ENCODE assay signal across 16 cellular contexts in genomic region chr4:142690764-142691163, GRCh38.
DNase-seq lines count a peak whose midpoint lies in the region; ATAC-seq, FAIRE-seq and TF ChIP-seq lines count a peak whose summit lies in the region.
"Had no signal": no experiment of that assay in that cellular context is flagged by ENCODE, and none has a peak within 500 bp of the region (broad histone marks: within the 10 kb centered on the region; RNA-seq: fewer than 3 reads in every experiment).

No MANE protein-coding gene starts in this region.

- H3F3A ChIP-seq in neural progenitor cell (ENCODE audit: low read depth) = no peaks in the 10 kb centered on the region

- H2AFZ ChIP-seq in DND-41 (ENCODE audit: low read depth, low read length) (no peak overlapping the region), neural progenitor cell (replicated peaks) (no peak overlapping the region)
- H2AFZ ChIP-seq: GM23338 had no signal

- CTCF ChIA-PET in A549 (lab: Yijun Ruan, JAX) = interaction anchor here (0.6 kb wide), 1 partner anchor 66 kb away, joined by 3 read pairs; no protein-coding TSS in a partner anchor

- TF ChIP-seq POLR2A in A549 (IDR thresholded peaks at IDR 0.05; ENCODE audit: low read length) = no peak
- no peak for TF ChIP-seq POLR2A in adrenal gland (IDR thresholded peaks at IDR 0.05)

- H3K9me3 Mint-ChIP-seq in brain = peaks cover 0 to 3% (median 0%) of the 10 kb centered on the region in 5 experiments
- H3K9me3 Mint-ChIP-seq in neural progenitor cell = no peaks in the 10 kb centered on the region
- no peaks in the 10 kb centered on the region for H3K9me3 Mint-ChIP-seq in endothelial cell (ENCODE audit: unreplicated experiment)
- H3K9me3 Mint-ChIP-seq: GM23338 had no signal

- TF ChIP-seq RAD21 in A549 (conservative IDR thresholded peaks at IDR 0.05 in 1 of 2, IDR thresholded peaks at IDR 0.05 in 1 of 2) = no peak

- no peaks in the 10 kb centered on the region for H4K20me1 ChIP-seq in DND-41 (ENCODE audit: insufficient read depth, low read length)
- H4K20me1 ChIP-seq in neural progenitor cell (ENCODE audit: low read depth) = no peaks in the 10 kb centered on the region

- H3K4me3 Mint-ChIP-seq in brain (no peak overlapping the region), neural progenitor cell (peak overlapping the region; percentile 55), endothelial cell (ENCODE audit: unreplicated experiment) (no peak overlapping the region)
- H3K4me3 Mint-ChIP-seq: CD4-positive, alpha-beta memory T cell; GM23338 had no signal

- H3K4me1 ChIP-seq in A549 (no peaks in the 10 kb centered on the region), DND-41 (ENCODE audit: insufficient read depth, low read length) (peaks cover 53% of the 10 kb centered on the region), neural progenitor cell (peaks cover 11% of the 10 kb centered on the region), adrenal gland (replicated peaks in 1 of 2) (no peaks in the 10 kb centered on the region), lower lobe of right lung (no peaks in the 10 kb centered on the region)

- H3K9me3 ChIP-seq in A549 (no peaks in the 10 kb centered on the region), DND-41 (ENCODE audit: insufficient read depth, low read length, severe bottlenecking) (no peaks in the 10 kb centered on the region), neural progenitor cell (ENCODE audit: low read depth) (no peaks in the 10 kb centered on the region), adrenal gland (replicated peaks in 1 of 3) (no peaks in the 10 kb centered on the region), lower lobe of right lung (no peaks in the 10 kb centered on the region)

- H3K36me3 ChIP-seq in DND-41 (ENCODE audit: insufficient read depth, low read length) = no peaks in the 10 kb centered on the region
- H3K36me3 ChIP-seq in neural progenitor cell = no peaks in the 10 kb centered on the region
- H3K36me3 ChIP-seq in adrenal gland (replicated peaks in 1 of 2) = no peaks in the 10 kb centered on the region
- H3K36me3 ChIP-seq in lower lobe of right lung = no peaks in the 10 kb centered on the region

- H3K27ac Mint-ChIP-seq in brain (peak overlapping the region in 3 of 5 experiments; percentile 24 to 51 (median 50)), neural progenitor cell (peak overlapping the region; percentile 95), endothelial cell (ENCODE audit: unreplicated experiment) (no peak overlapping the region)
- H3K27ac Mint-ChIP-seq: GM23338 had no signal

- H3K27me3 ChIP-seq in DND-41 (ENCODE audit: insufficient read depth, low read length, poor library complexity) = no peaks in the 10 kb centered on the region
- H3K27me3 ChIP-seq in neural progenitor cell = no peaks in the 10 kb centered on the region
- H3K27me3 ChIP-seq in adrenal gland = no peaks in the 10 kb centered on the region
- H3K27me3 ChIP-seq in lower lobe of right lung (ENCODE audit: low read depth) = no peaks in the 10 kb centered on the region

- 80% methylated on average over 3 of the region's 3 CpGs for WGBS in A549 (ENCODE audit: missing lambda C conversion rate)
- 92 to 100% (median 93%) methylated on average over 3 of the region's 3 CpGs for WGBS in adrenal gland, 4 donors

- POLR2A ChIA-PET in A549 (lab: Yijun Ruan, JAX) = no interaction called here

- ATAC-seq in A549 (no peak), DND-41 (ENCODE audit: insufficient read depth, low read depth) (no peak), lower lobe of right lung (no peak)
- ATAC-seq: GM23338 had no signal

- H3K36me3 Mint-ChIP-seq in brain (no peaks in the 10 kb centered on the region), neural progenitor cell (no peaks in the 10 kb centered on the region), endothelial cell (ENCODE audit: low read depth, unreplicated experiment) (no peaks in the 10 kb centered on the region)

- DNase-seq in A549 (ENCODE audit: low read depth in 1 of 2, low spot score in 1 of 2) = no peak
- no peak for DNase-seq in DND-41
- DNase-seq in neural progenitor cell (ENCODE audit: low spot score) = no peak
- DNase-seq in endothelial cell (ENCODE audit: low spot score) = no peak
- no peak for DNase-seq in adrenal gland
- no peak for DNase-seq in lower lobe of right lung
- DNase-seq: ACHN; CD4-positive, alpha-beta memory T cell; DMS153; DMS79; GF-D8; HCEC 1CT had no signal

- intact Hi-C loops in adrenal gland (cut with DNase I) (no loop called here), lower lobe of right lung (cut with DNase I) (no loop called here)

- H3K27ac ChIP-seq in A549 = no peak overlapping the region
- H3K27ac ChIP-seq in DND-41 (ENCODE audit: low read length) = peak overlapping the region; percentile 49
- no peak overlapping the region for H3K27ac ChIP-seq in neural progenitor cell
- H3K27ac ChIP-seq in adrenal gland = no peak overlapping the region
- H3K27ac ChIP-seq in lower lobe of right lung = no peak overlapping the region
- H3K27ac ChIP-seq: C4-2B had no signal

- H3K4me3 ChIP-seq in A549 = no peak overlapping the region
- H3K4me3 ChIP-seq in DND-41 (ENCODE audit: low read depth in 1 of 2, low read length in 2 of 2) = no peak overlapping the region
- no peak overlapping the region for H3K4me3 ChIP-seq in neural progenitor cell
- no peak overlapping the region for H3K4me3 ChIP-seq in adrenal gland
- H3K4me3 ChIP-seq in lower lobe of right lung = no peak overlapping the region
- H3K4me3 ChIP-seq: GM23338 had no signal

- H3K79me2 ChIP-seq in DND-41 (ENCODE audit: insufficient read depth, low read length) = peaks cover 1% of the 10 kb centered on the region
- no peaks in the 10 kb centered on the region for H3K79me2 ChIP-seq in neural progenitor cell (ENCODE audit: low read depth)

- TF ChIP-seq CTCF in A549 (IDR thresholded peaks at IDR 0.05) (no peak), DND-41 (IDR thresholded peaks at IDR 0.05; ENCODE audit: borderline replicate concordance, extremely low read depth, low read length, poor library complexity, severe bottlenecking) (no peak), brain (conservative IDR thresholded peaks at IDR 0.05) (no peak), neural progenitor cell (IDR thresholded peaks at IDR 0.05) (no peak), endothelial cell (IDR thresholded peaks at IDR 0.05; ENCODE audit: unreplicated experiment) (no peak), adrenal gland (IDR thresholded peaks at IDR 0.05) (no peak), lower lobe of right lung (IDR thresholded peaks at IDR 0.05) (no peak)

- H3K4me2 ChIP-seq in A549 (no peak overlapping the region), DND-41 (ENCODE audit: insufficient read depth, low read length) (no peak overlapping the region), neural progenitor cell (no peak overlapping the region)
- H3K4me2 ChIP-seq: GM23338 had no signal

- H3K27me3 Mint-ChIP-seq in brain (no peaks in the 10 kb centered on the region), neural progenitor cell (ENCODE audit: insufficient read depth, low read depth) (no peaks in the 10 kb centered on the region), endothelial cell (ENCODE audit: unreplicated experiment) (no peaks in the 10 kb centered on the region)
- H3K27me3 Mint-ChIP-seq: CD4-positive, alpha-beta memory T cell had no signal

- no peak for FAIRE-seq in A549 (lab: Jason Lieb, UNC)
- FAIRE-seq: H54 had no signal

- H3K4me1 Mint-ChIP-seq in brain = peaks cover 10% of the 10 kb centered on the region
- H3K4me1 Mint-ChIP-seq in neural progenitor cell = peaks cover 14% of the 10 kb centered on the region
- H3K4me1 Mint-ChIP-seq in endothelial cell (ENCODE audit: unreplicated experiment) = no peaks in the 10 kb centered on the region

- no peak for TF ChIP-seq EP300 in A549 (IDR thresholded peaks at IDR 0.05)

- no peak overlapping the region for H3K9ac ChIP-seq in DND-41 (ENCODE audit: low read depth, low read length)
- H3K9ac ChIP-seq in neural progenitor cell = no peak overlapping the region

TF ChIP-seq in A549, 52 proteins besides CTCF, POLR2A, EP300 and RAD21:
- TF ChIP-seq MAFK (IDR thresholded peaks at IDR 0.05; ENCODE audit: partially characterized antibody) (peak; percentile 65), FOSB (CRISPR knock-in tag; IDR thresholded peaks at IDR 0.05) (no peak)
